20 cellular contexts compared by ENCODE assay signal in the genomic region with DNA sequence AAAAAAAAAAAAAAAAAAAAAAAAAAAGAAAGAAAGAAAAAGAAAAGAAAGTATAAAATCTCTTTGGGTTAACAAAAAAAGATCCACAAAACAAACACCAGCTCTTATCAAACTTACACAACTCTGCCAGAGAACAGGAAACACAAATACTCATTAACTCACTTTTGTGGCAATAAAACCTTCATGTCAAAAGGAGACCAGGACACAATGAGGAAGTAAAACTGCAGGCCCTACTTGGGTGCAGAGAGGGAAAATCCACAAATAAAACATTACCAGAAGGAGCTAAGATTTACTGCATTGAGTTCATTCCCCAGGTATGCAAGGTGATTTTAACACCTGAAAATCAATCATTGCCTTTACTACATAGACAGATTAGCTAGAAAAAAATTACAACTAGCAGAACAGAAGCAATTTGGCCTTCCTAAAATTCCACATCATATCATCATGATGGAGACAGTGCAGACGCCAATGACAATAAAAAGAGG. TPM values are rescaled to one million over a fixed set of nuclear protein-coding genes. Genes with fewer than 3 reads are reported as not detected.
A peak's percentile ranks its signal among the peaks of the same experiment; 100 is the strongest.
DNase-seq lines count a peak whose midpoint lies in the region; ATAC-seq and TF ChIP-seq lines count a peak whose summit lies in the region.
"Had no signal": no experiment of that assay in that cellular context is flagged by ENCODE, and none has a peak within 500 bp of the region (broad histone marks: within the 10 kb centered on the region; RNA-seq: fewer than 3 reads in every experiment).

No MANE protein-coding gene starts in this region.

- DNase-seq in KBM-7 (peak; percentile 80), SIG-M5 (lab: John Stamatoyannopoulos, UW) (peak; percentile 49), mucosa of descending colon (peak in 1 of 3 donors; percentile 43), NCI-H1436 treated with DMSO at 0.1 percent for 48 hours (lab: John Stamatoyannopoulos, UW) (no peak)
- DNase-seq: activated CD4-positive, alpha-beta T cell treated with anti-CD3 and anti-CD28 coated beads, Interleukin-2, amount 10 ng/mL, durations not matched to agents 7 days and 5 days; activated naive CD4-positive, alpha-beta T cell; hypothalamus; left cardiac atrium; NCI-H1930; NCI-H510A; right cardiac atrium; SK-N-SH had no signal

- peak; percentile 82 for ATAC-seq in mucosa of descending colon
- no peak for ATAC-seq in GM21723 (IDR thresholded peaks at IDR 0.05; ENCODE audit: unreplicated experiment)
- ATAC-seq in HG03432 (IDR thresholded peaks at IDR 0.05; ENCODE audit: unreplicated experiment), result no peak
- ATAC-seq in HG03045 (IDR thresholded peaks at IDR 0.05; ENCODE audit: unreplicated experiment), result no peak
- ATAC-seq: left cardiac atrium; right cardiac atrium; stimulated activated naive CD8-positive, alpha-beta T cell treated with anti-CD3 and anti-CD28 coated beads, Interleukin-15, amount 100 ng/mL, for 72 hours had no signal

- no peaks in the 10 kb centered on the region for H3K9me3 ChIP-seq in BLaER1 treated with 17β-estradiol and CSF1 and Interleukin-3, amounts not matched to agents 10 nM and 100 nM (replicated peaks in 1 of 11)
- no peaks in the 10 kb centered on the region for H3K9me3 ChIP-seq in mucosa of descending colon
- H3K9me3 ChIP-seq: SK-N-SH had no signal

- no peak for TF ChIP-seq CTCF in mucosa of descending colon (IDR thresholded peaks at IDR 0.05)

- H3K4me2 ChIP-seq in BLaER1 treated with 17β-estradiol and CSF1 and Interleukin-3, amounts not matched to agents 10 nM and 100 nM, result peak overlapping the region in 7 of 11 experiments; percentile 31 to 62 (median 58); a peak in 13 of 22 replicates
- H3K4me2 ChIP-seq: PC-9, SK-N-SH had no signal

- peak overlapping the region in 4 of 11 experiments; percentile 18 to 51 (median 34); a peak in 6 of 22 replicates for H3K27ac ChIP-seq in BLaER1 treated with 17β-estradiol and CSF1 and Interleukin-3, amounts not matched to agents 10 nM and 100 nM
- H3K27ac ChIP-seq: PC-9 had no signal

- no peaks in the 10 kb centered on the region for H3K36me3 ChIP-seq in BLaER1 treated with 17β-estradiol and CSF1 and Interleukin-3, amounts not matched to agents 10 nM and 100 nM
- H3K36me3 ChIP-seq in mucosa of descending colon (ENCODE audit: low read depth), result no peaks in the 10 kb centered on the region

- peaks cover 0 to 28% (median 16%) of the 10 kb centered on the region in 10 experiments; a peak in 17 of 20 replicates for H3K4me1 ChIP-seq in BLaER1 treated with 17β-estradiol and CSF1 and Interleukin-3, amounts not matched to agents 10 nM and 100 nM
- peaks cover 18% of the 10 kb centered on the region for H3K4me1 ChIP-seq in mucosa of descending colon (ENCODE audit: low read depth)

- H3K4me3 ChIP-seq in BLaER1 treated with 17β-estradiol and CSF1 and Interleukin-3, amounts not matched to agents 10 nM and 100 nM, result no peak overlapping the region
- no peak overlapping the region for H3K4me3 ChIP-seq in mucosa of descending colon
- H3K4me3 ChIP-seq: PC-9 had no signal

- no peak overlapping the region for H3K9ac ChIP-seq in BLaER1 treated with 17β-estradiol and CSF1 and Interleukin-3, amounts not matched to agents 10 nM and 100 nM
- H3K9ac ChIP-seq: SK-N-SH had no signal

- peaks cover 0 to 49% (median 0%) of the 10 kb centered on the region in 11 experiments; a peak in 6 of 22 replicates for H4K20me1 ChIP-seq in BLaER1 treated with 17β-estradiol and CSF1 and Interleukin-3, amounts not matched to agents 10 nM and 100 nM

- in situ Hi-C loops in KBM-7 (cut with MboI; ENCODE audit: low pct_unique_long_range_greater_than_20kb, low sequenced_read_pairs), result no loop called here

- intact Hi-C loops in mucosa of descending colon (cut with DNase I, micrococcal nuclease), result no loop called here

- H3K27me3 ChIP-seq in BLaER1 treated with 17β-estradiol and CSF1 and Interleukin-3, amounts not matched to agents 10 nM and 100 nM, result peaks cover 0 to 54% (median 0%) of the 10 kb centered on the region in 11 experiments; a peak in 5 of 22 replicates

RNA-seq across cellular contexts. Expression of gene CEACAM5, which starts 9.6 kb away (rescaled TPM):
- total RNA-seq in mucosa of descending colon, result 1,000 to 10,000 TPM; 2,069 to 7,240 (median 3,325) TPM
- total RNA-seq: activated CD4-positive, alpha-beta T cell treated with anti-CD3 and anti-CD28 coated beads, Interleukin-2, amount 10 ng/mL, durations not matched to agents 7 days and 5 days; H4; left cardiac atrium; mononuclear cell; right cardiac atrium had no signal

RNA-seq across cellular contexts. Expression of gene CEACAM7, which starts 10.7 kb away (rescaled TPM):
- total RNA-seq in mucosa of descending colon, result 1,000 to 10,000 TPM in 2 of 3 donors, 100 to 1,000 TPM in 1; 753 to 3,639 (median 2,117) TPM
- total RNA-seq: activated CD4-positive, alpha-beta T cell treated with anti-CD3 and anti-CD28 coated beads, Interleukin-2, amount 10 ng/mL, durations not matched to agents 7 days and 5 days; H4; left cardiac atrium; mononuclear cell; PC-9; right cardiac atrium had no signal

RNA-seq across cellular contexts. Expression of gene CEACAM6, which starts 56.5 kb away (rescaled TPM):
- 1,000 to 10,000 TPM in 1 of 3 donors, 100 to 1,000 TPM in 2; 249 to 1,767 (median 431) TPM for total RNA-seq in mucosa of descending colon
- total RNA-seq: activated CD4-positive, alpha-beta T cell treated with anti-CD3 and anti-CD28 coated beads, Interleukin-2, amount 10 ng/mL, durations not matched to agents 7 days and 5 days; H4 had no signal
